ENCODE assay signal across 1 cellular context in the genomic region with DNA sequence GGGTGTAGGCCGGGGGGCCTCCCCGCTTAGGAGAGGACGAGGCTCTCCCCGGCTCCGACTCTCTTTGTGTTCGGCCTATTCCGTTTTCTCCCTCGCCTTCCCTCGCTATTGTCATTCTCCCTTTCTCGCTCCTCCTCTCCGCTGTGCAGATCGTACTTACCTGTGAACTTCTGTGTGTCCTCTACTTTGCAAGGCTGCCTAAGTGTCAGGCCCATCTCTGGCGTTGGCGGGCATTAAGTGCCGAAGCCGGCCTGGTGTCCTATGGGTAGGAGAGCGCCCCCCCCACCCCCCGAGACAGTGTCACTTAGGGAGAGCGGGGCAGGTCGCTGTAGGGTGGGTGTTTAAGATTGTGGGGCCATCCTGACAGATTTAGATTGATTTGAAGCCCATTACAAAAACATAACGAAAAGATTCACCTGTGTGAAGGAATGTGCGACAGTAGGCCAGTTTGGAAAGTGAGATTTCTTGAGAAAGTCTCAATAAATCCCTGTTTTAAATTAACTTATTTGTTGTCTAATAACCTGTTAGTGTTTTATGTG.
A peak's percentile ranks its signal among the peaks of the same experiment; 100 is the strongest.
TF ChIP-seq lines count a peak whose summit lies in the region.

No MANE protein-coding gene starts in this region.

TF ChIP-seq in K562, 482 proteins besides CTCF, POLR2A, EP300 and RAD21 (continued from another document and continues in another):
- TF ChIP-seq ZNF79 (CRISPR knock-in tag; IDR thresholded peaks at IDR 0.05; ENCODE audit: low read depth) (no peak), CBX2 (IDR thresholded peaks at IDR 0.05; ENCODE audit: insufficient read depth, low read length, poor library complexity, severe bottlenecking) (no peak), SAFB2 (IDR thresholded peaks at IDR 0.05; ENCODE audit: borderline replicate concordance, low read depth, low read length, severe bottlenecking) (no peak), BRD4 (IDR thresholded peaks at IDR 0.05) (peak; percentile 76; the same call in 1 of the 2 replicates), SNRNP70 (optimal IDR thresholded peaks at IDR 0.05; ENCODE audit: low read depth, low read length) (no peak), HDAC8 (tag; IDR thresholded peaks at IDR 0.05) (no peak), FOSL1 (tag; conservative IDR thresholded peaks at IDR 0.05) (no peak; the same call in 1 of the 2 replicates), SMAD2 (IDR thresholded peaks at IDR 0.05; ENCODE audit: low read depth, low read length) (no peak), ZEB2 (IDR thresholded peaks at IDR 0.05) (no peak), ZFP1 (CRISPR knock-in tag; IDR thresholded peaks at IDR 0.05) (no peak), CC2D1A (IDR thresholded peaks at IDR 0.05) (no peak), PURB (CRISPR knock-in tag; IDR thresholded peaks at IDR 0.05; ENCODE audit: low read depth) (no peak), ZNF778 (CRISPR knock-in tag; IDR thresholded peaks at IDR 0.05) (no peak), FOXP1 (CRISPR knock-in tag; IDR thresholded peaks at IDR 0.05) (0 out of 2 replicates have a peak, but pooled peaks have one; percentile 24), TCF7 (IDR thresholded peaks at IDR 0.05; ENCODE audit: borderline replicate concordance) (no peak), BHLHE40 (IDR thresholded peaks at IDR 0.05; ENCODE audit: low read length) (no peak), ZNF436 (CRISPR knock-in tag; IDR thresholded peaks at IDR 0.05) (no peak), ASH1L (IDR thresholded peaks at IDR 0.05; ENCODE audit: borderline replicate concordance, low read depth, partially characterized antibody) (no peak), HLTF (IDR thresholded peaks at IDR 0.05) (peak; percentile 10; the same call in 1 of the 2 replicates), SRSF1 (IDR thresholded peaks at IDR 0.05; ENCODE audit: low read depth, low read length) (no peak), NR1H2 (CRISPR knock-in tag; IDR thresholded peaks at IDR 0.05) (peak; percentile 90), HMG20A (CRISPR knock-in tag; conservative IDR thresholded peaks at IDR 0.05) (no peak), KLF1 (tag; IDR thresholded peaks at IDR 0.05) (no peak), FOXK2 (conservative IDR thresholded peaks at IDR 0.05 in 1 of 2, IDR thresholded peaks at IDR 0.05 in 1 of 2; ENCODE audit: low read depth in 2 of 2) (no peak), NFE2 (IDR thresholded peaks at IDR 0.05; ENCODE audit: low read depth) (no peak), ZFP30 (CRISPR knock-in tag; IDR thresholded peaks at IDR 0.05; ENCODE audit: borderline replicate concordance) (no peak), BRCA1 (IDR thresholded peaks at IDR 0.05) (no peak), BRCA1 (CRISPR knock-in tag; IDR thresholded peaks at IDR 0.05) (no peak), FOXJ2 (tag; IDR thresholded peaks at IDR 0.05) (no peak), EZH2 (IDR thresholded peaks at IDR 0.05; ENCODE audit: borderline replicate concordance, low read depth, low read length) (no peak), ILF3 (IDR thresholded peaks at IDR 0.05; ENCODE audit: borderline replicate concordance) (no peak), ZNF121 (CRISPR knock-in tag; conservative IDR thresholded peaks at IDR 0.05) (no peak), SP1 (CRISPR knock-in tag; IDR thresholded peaks at IDR 0.05) (no peak), JUN (IDR thresholded peaks at IDR 0.05; ENCODE audit: borderline replicate concordance, low read depth, low read length) (no peak), JUN (CRISPR knock-in tag; IDR thresholded peaks at IDR 0.05; ENCODE audit: borderline replicate concordance) (no peak; the same call in 1 of the 2 replicates), CCAR2 (IDR thresholded peaks at IDR 0.05; ENCODE audit: low read depth, low read length) (no peak), ZNF584 (CRISPR knock-in tag; IDR thresholded peaks at IDR 0.05; ENCODE audit: low read depth) (no peak), NRF1 (conservative IDR thresholded peaks at IDR 0.05 in 1 of 2, IDR thresholded peaks at IDR 0.05 in 1 of 2) (no peak), BRF1 (IDR thresholded peaks at IDR 0.05; ENCODE audit: borderline replicate concordance, extremely low read depth, insufficient read length) (no peak), ZNF174 (CRISPR knock-in tag; IDR thresholded peaks at IDR 0.05) (no peak), SAP30 (IDR thresholded peaks at IDR 0.05; ENCODE audit: borderline replicate concordance, insufficient read depth, low read depth, low read length, poor library complexity, severe bottlenecking) (peak; percentile 77)
- TF ChIP-seq, protein P1, sequence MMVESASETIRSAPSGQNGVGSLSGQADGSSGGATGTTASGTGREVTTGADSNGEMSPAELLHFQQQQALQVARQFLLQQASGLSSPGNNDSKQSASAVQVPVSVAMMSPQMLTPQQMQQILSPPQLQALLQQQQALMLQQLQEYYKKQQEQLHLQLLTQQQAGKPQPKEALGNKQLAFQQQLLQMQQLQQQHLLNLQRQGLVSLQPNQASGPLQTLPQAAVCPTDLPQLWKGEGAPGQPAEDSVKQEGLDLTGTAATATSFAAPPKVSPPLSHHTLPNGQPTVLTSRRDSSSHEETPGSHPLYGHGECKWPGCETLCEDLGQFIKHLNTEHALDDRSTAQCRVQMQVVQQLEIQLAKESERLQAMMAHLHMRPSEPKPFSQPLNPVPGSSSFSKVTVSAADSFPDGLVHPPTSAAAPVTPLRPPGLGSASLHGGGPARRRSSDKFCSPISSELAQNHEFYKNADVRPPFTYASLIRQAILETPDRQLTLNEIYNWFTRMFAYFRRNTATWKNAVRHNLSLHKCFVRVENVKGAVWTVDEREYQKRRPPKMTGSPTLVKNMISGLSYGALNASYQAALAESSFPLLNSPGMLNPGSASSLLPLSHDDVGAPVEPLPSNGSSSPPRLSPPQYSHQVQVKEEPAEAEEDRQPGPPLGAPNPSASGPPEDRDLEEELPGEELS (CRISPR knock-in tag; IDR thresholded peaks at IDR 0.05; ENCODE audit: borderline replicate concordance), result peak; percentile 85; the same call in 1 of the 2 replicates
- TF ChIP-seq, protein P2, sequence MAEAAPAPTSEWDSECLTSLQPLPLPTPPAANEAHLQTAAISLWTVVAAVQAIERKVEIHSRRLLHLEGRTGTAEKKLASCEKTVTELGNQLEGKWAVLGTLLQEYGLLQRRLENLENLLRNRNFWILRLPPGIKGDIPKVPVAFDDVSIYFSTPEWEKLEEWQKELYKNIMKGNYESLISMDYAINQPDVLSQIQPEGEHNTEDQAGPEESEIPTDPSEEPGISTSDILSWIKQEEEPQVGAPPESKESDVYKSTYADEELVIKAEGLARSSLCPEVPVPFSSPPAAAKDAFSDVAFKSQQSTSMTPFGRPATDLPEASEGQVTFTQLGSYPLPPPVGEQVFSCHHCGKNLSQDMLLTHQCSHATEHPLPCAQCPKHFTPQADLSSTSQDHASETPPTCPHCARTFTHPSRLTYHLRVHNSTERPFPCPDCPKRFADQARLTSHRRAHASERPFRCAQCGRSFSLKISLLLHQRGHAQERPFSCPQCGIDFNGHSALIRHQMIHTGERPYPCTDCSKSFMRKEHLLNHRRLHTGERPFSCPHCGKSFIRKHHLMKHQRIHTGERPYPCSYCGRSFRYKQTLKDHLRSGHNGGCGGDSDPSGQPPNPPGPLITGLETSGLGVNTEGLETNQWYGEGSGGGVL (CRISPR knock-in tag; IDR thresholded peaks at IDR 0.05), result no peak
- TF ChIP-seq, protein P3, sequence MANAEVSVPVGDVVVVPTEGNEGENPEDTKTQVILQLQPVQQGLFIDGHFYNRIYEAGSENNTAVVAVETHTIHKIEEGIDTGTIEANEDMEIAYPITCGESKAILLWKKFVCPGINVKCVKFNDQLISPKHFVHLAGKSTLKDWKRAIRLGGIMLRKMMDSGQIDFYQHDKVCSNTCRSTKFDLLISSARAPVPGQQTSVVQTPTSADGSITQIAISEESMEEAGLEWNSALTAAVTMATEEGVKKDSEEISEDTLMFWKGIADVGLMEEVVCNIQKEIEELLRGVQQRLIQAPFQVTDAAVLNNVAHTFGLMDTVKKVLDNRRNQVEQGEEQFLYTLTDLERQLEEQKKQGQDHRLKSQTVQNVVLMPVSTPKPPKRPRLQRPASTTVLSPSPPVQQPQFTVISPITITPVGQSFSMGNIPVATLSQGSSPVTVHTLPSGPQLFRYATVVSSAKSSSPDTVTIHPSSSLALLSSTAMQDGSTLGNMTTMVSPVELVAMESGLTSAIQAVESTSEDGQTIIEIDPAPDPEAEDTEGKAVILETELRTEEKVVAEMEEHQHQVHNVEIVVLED (CRISPR knock-in tag; IDR thresholded peaks at IDR 0.05), result no peak
- TF ChIP-seq, protein P4, sequence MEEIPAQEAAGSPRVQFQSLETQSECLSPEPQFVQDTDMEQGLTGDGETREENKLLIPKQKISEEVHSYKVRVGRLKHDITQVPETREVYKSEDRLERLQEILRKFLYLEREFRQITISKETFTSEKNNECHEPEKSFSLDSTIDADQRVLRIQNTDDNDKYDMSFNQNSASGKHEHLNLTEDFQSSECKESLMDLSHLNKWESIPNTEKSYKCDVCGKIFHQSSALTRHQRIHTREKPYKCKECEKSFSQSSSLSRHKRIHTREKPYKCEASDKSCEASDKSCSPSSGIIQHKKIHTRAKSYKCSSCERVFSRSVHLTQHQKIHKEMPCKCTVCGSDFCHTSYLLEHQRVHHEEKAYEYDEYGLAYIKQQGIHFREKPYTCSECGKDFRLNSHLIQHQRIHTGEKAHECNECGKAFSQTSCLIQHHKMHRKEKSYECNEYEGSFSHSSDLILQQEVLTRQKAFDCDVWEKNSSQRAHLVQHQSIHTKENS (CRISPR knock-in tag; IDR thresholded peaks at IDR 0.05), result no peak
- TF ChIP-seq, protein P5, sequence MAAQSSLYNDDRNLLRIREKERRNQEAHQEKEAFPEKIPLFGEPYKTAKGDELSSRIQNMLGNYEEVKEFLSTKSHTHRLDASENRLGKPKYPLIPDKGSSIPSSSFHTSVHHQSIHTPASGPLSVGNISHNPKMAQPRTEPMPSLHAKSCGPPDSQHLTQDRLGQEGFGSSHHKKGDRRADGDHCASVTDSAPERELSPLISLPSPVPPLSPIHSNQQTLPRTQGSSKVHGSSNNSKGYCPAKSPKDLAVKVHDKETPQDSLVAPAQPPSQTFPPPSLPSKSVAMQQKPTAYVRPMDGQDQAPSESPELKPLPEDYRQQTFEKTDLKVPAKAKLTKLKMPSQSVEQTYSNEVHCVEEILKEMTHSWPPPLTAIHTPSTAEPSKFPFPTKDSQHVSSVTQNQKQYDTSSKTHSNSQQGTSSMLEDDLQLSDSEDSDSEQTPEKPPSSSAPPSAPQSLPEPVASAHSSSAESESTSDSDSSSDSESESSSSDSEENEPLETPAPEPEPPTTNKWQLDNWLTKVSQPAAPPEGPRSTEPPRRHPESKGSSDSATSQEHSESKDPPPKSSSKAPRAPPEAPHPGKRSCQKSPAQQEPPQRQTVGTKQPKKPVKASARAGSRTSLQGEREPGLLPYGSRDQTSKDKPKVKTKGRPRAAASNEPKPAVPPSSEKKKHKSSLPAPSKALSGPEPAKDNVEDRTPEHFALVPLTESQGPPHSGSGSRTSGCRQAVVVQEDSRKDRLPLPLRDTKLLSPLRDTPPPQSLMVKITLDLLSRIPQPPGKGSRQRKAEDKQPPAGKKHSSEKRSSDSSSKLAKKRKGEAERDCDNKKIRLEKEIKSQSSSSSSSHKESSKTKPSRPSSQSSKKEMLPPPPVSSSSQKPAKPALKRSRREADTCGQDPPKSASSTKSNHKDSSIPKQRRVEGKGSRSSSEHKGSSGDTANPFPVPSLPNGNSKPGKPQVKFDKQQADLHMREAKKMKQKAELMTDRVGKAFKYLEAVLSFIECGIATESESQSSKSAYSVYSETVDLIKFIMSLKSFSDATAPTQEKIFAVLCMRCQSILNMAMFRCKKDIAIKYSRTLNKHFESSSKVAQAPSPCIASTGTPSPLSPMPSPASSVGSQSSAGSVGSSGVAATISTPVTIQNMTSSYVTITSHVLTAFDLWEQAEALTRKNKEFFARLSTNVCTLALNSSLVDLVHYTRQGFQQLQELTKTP (IDR thresholded peaks at IDR 0.05; ENCODE audit: low read depth in 1 of 2, partially characterized antibody in 2 of 2), result no peak
- TF ChIP-seq, protein P6, sequence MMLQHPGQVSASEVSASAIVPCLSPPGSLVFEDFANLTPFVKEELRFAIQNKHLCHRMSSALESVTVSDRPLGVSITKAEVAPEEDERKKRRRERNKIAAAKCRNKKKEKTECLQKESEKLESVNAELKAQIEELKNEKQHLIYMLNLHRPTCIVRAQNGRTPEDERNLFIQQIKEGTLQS (IDR thresholded peaks at IDR 0.05), result no peak
- TF ChIP-seq, protein P6 (CRISPR knock-in tag; conservative IDR thresholded peaks at IDR 0.05), result no peak
- TF ChIP-seq, protein P7, sequence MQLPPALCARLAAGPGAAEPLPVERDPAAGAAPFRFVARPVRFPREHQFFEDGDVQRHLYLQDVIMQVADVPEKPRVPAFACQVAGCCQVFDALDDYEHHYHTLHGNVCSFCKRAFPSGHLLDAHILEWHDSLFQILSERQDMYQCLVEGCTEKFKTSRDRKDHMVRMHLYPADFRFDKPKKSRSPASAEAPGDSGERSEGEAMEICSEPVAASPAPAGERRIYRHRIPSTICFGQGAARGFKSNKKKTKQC (CRISPR knock-in tag; IDR thresholded peaks at IDR 0.05), result 0 out of 2 replicates have a peak, but pooled peaks have one; percentile 7
- TF ChIP-seq, protein P8, sequence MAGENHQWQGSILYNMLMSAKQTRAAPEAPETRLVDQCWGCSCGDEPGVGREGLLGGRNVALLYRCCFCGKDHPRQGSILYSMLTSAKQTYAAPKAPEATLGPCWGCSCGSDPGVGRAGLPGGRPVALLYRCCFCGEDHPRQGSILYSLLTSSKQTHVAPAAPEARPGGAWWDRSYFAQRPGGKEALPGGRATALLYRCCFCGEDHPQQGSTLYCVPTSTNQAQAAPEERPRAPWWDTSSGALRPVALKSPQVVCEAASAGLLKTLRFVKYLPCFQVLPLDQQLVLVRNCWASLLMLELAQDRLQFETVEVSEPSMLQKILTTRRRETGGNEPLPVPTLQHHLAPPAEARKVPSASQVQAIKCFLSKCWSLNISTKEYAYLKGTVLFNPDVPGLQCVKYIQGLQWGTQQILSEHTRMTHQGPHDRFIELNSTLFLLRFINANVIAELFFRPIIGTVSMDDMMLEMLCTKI (IDR thresholded peaks at IDR 0.05; ENCODE audit: partially characterized antibody), result no peak
